ENCODE assay signal across 9 cellular contexts in genomic region chr2:199462167-199462976, GRCh38. TPM values are rescaled to one million over a fixed set of nuclear protein-coding genes. Genes with fewer than 3 reads are reported as not detected.
DNase-seq lines count a peak whose midpoint lies in the region; ATAC-seq and TF ChIP-seq lines count a peak whose summit lies in the region.
"Had no signal": no experiment of that assay in that cellular context is flagged by ENCODE, and none has a peak within 500 bp of the region (broad histone marks: within the 10 kb centered on the region; RNA-seq: fewer than 3 reads in every experiment).

No MANE protein-coding gene starts in this region.

- no peak for TF ChIP-seq EP300 in sigmoid colon (IDR thresholded peaks at IDR 0.05)

- peaks cover 0 to 49% (median 44%) of the 10 kb centered on the region in 4 donors for H3K4me1 ChIP-seq in sigmoid colon

- H3K36me3 ChIP-seq in H7 (replicated peaks; ENCODE audit: control insufficient read depth, insufficient read depth, low read length) (no peaks in the 10 kb centered on the region), WERI-Rb-1 (no peaks in the 10 kb centered on the region), sigmoid colon (no peaks in the 10 kb centered on the region)

- H3K27me3 ChIP-seq in H7 (ENCODE audit: control insufficient read depth, insufficient read depth, low read length) = peaks cover 72% of the 10 kb centered on the region
- peaks cover 10% of the 10 kb centered on the region for H3K27me3 ChIP-seq in WERI-Rb-1 (ENCODE audit: insufficient read depth, low read depth, severe bottlenecking)
- peaks cover 61 to 86% (median 76%) of the 10 kb centered on the region in 3 donors for H3K27me3 ChIP-seq in sigmoid colon

- H3K4me3 ChIP-seq in H7 (ENCODE audit: insufficient read depth, low read depth, low read length) (peak overlapping the region; percentile 57), WERI-Rb-1 (ENCODE audit: low read depth, low read length) (peak overlapping the region; percentile 53), sigmoid colon (peak overlapping the region in 3 of 4 donors; percentile 24 to 46 (median 45))

- no peaks in the 10 kb centered on the region for H3K9me3 ChIP-seq in WERI-Rb-1 (ENCODE audit: severe bottlenecking)
- peaks cover 0 to 3% (median 0%) of the 10 kb centered on the region in 4 donors for H3K9me3 ChIP-seq in sigmoid colon

- peak; percentile 84 for DNase-seq in H7
- DNase-seq in WERI-Rb-1 = no peak
- peak; percentile 59 for DNase-seq in fibroblast of peridontal ligament (ENCODE audit: extremely low read depth)
- DNase-seq in sigmoid colon = no peak
- DNase-seq in CD1c-positive myeloid dendritic cell (ENCODE audit: extremely low spot score) = no peak
- DNase-seq: activated effector memory CD4-positive, alpha-beta T cell treated with anti-CD3 and anti-CD28 coated beads, Interleukin-2, amount 50 U/mL, for 16 hours; RPMI8226 had no signal

- intact Hi-C loops in sigmoid colon (cut with DNase I) = loop anchor here (10.0 kb wide), 2 partner anchors 282 to 1658 kb away; partner anchors contain the start of gene PLCL1

- ATAC-seq in GM18517 (IDR thresholded peaks at IDR 0.05; ENCODE audit: unreplicated experiment) (no peak), HG03457 (IDR thresholded peaks at IDR 0.05; ENCODE audit: unreplicated experiment) (no peak)

- WGBS in sigmoid colon, 2 donors = 3 to 7% methylated on average over 60 of the region's 60 CpGs

- TF ChIP-seq CTCF in WERI-Rb-1 (IDR thresholded peaks at IDR 0.05; ENCODE audit: low read depth, low read length) (no peak), sigmoid colon (IDR thresholded peaks at IDR 0.05) (no peak)

- TF ChIP-seq POLR2A in sigmoid colon (IDR thresholded peaks at IDR 0.05) = no peak

- H3K27ac ChIP-seq in WERI-Rb-1 (peak overlapping the region; percentile 77), sigmoid colon (no peak overlapping the region)

RNA-seq across cellular contexts. Expression of gene SATB2, which starts 4.6 kb away (rescaled TPM):
- total RNA-seq in H7 (2014; rRNA removed; shearing (Covaris generic)) = 10.3 and 15.7 TPM in 2 replicates
- 1 to 10 TPM in 3 of 4 donors, under 1 TPM in 1; 0.95 to 5.8 (median 2.2) TPM for total RNA-seq in sigmoid colon
- polyA plus RNA-seq in sigmoid colon = 10 to 100 TPM; 28.2 to 43.7 (median 34.2) TPM

Comparison
In these comparisons a context has a peak if more than half of its experiments do, and no peak if none do; other contexts are left out.
1. DNase-seq: peak in H7 (single experiment) and fibroblast of peridontal ligament (single experiment); none in WERI-Rb-1 (single experiment), sigmoid colon (single experiment) and CD1c-positive myeloid dendritic cell (single experiment).
2. Peak in every context shown above with its lines, with median percentiles within 50 percentile points of each other: H3K4me3 ChIP-seq.